In genomic region chrX:153061732-153062131, GRCh38 we compare ENCODE assay signal across 18 cellular contexts. TPM values are rescaled to one million over a fixed set of nuclear protein-coding genes. Genes with fewer than 3 reads are reported as not detected.
A peak's percentile ranks its signal among the peaks of the same experiment; 100 is the strongest.
DNase-seq lines count a peak whose midpoint lies in the region; ATAC-seq, FAIRE-seq and TF ChIP-seq lines count a peak whose summit lies in the region.
"Had no signal": no experiment of that assay in that cellular context is flagged by ENCODE, and none has a peak within 500 bp of the region (broad histone marks: within the 10 kb centered on the region; RNA-seq: fewer than 3 reads in every experiment).

No MANE protein-coding gene starts in this region.

- in situ Hi-C loops in astrocyte of the spinal cord (cut with HindIII; ENCODE audit: low sequenced_read_pairs) = no loop called here

- peak; percentile 61 for FAIRE-seq in keratinocyte (lab: Jason Lieb, UNC)

- no peaks in the 10 kb centered on the region for H3K36me3 ChIP-seq in keratinocyte (ENCODE audit: control insufficient read depth in 2 of 2, extremely low read depth in 1 of 2, insufficient read depth in 2 of 2, low read length in 2 of 2)
- H3K36me3 ChIP-seq: BLaER1 had no signal

- DNase-seq in AG20443 (ENCODE audit: low spot score) (peak; percentile 30), LHCN-M2 (ENCODE audit: low read depth) (peak; percentile 7), astrocyte of the spinal cord (ENCODE audit: low read depth, low spot score) (peak; percentile 32), keratinocyte (ENCODE audit: low read depth, low spot score) (no peak), SIG-M5 treated with dmso at 0.1 percent for 504 hours (lab: John Stamatoyannopoulos, UW; ENCODE audit: unreplicated experiment) (no peak), putamen (ENCODE audit: low spot score) (no peak)
- no peak for DNase-seq in stimulated activated CD4-positive, alpha-beta T cell treated with anti-CD3 and anti-CD28 coated beads, Interleukin-1b, Interleukin-23, amount 100 ng/mL, for 48 hours
- DNase-seq: activated CD4-positive, alpha-beta T cell treated with anti-CD3 and anti-CD28 coated beads, Interleukin-2, amount 50 U/mL, for 48 hours; body of pancreas; effector CD4-positive, alpha-beta T cell; naive B cell; NCI-H1105 treated with DMSO at 0.1 percent for 48 hours; NCI-H446 treated with DMSO at 0.1 percent for 48 hours; stimulated activated CD8-positive, alpha-beta memory T cell treated with anti-CD3 and anti-CD28 coated beads, Interleukin-4, amount 100 ng/mL, for 48 hours; T-helper 2 cell had no signal

- dilution Hi-C loops in keratinocyte (cut with MboI; ENCODE audit: extremely low pct_ligation_motif_present, low sequenced_read_pairs) = no loop called here

- H4K20me1 ChIP-seq in keratinocyte (ENCODE audit: control insufficient read depth, extremely low read depth, insufficient read depth, low read length) = no peaks in the 10 kb centered on the region
- H4K20me1 ChIP-seq: BLaER1 had no signal

- H3K4me2 ChIP-seq in keratinocyte (ENCODE audit: control insufficient read depth, extremely low read depth, insufficient read depth, low read depth, low read length) = no peak overlapping the region
- H3K4me2 ChIP-seq: BLaER1 had no signal

- no peak for ATAC-seq in HG02571 (IDR thresholded peaks at IDR 0.05; ENCODE audit: unreplicated experiment)
- ATAC-seq: body of pancreas, Panc1 had no signal

- no peak overlapping the region for H2AFZ ChIP-seq in keratinocyte (ENCODE audit: control insufficient read depth, low read length)

- no peaks in the 10 kb centered on the region for H3K9me1 ChIP-seq in keratinocyte (ENCODE audit: control insufficient read depth, extremely low read depth, insufficient read depth, low read length)

- H3K4me3 ChIP-seq in astrocyte of the spinal cord (ENCODE audit: low read depth, low read length) (no peak overlapping the region), keratinocyte (ENCODE audit: control insufficient read depth in 2 of 3, extremely low read depth in 1 of 3, insufficient read depth in 2 of 3, low read depth in 1 of 3, low read length in 3 of 3) (no peak overlapping the region)
- H3K4me3 ChIP-seq: BLaER1, body of pancreas had no signal

- TF ChIP-seq CTCF in astrocyte of the spinal cord (IDR thresholded peaks at IDR 0.05; ENCODE audit: low read depth, low read length) (no peak), keratinocyte (optimal IDR thresholded peaks at IDR 0.05 in 1 of 3, IDR thresholded peaks at IDR 0.05 in 1 of 3, conservative IDR thresholded peaks at IDR 0.05 in 1 of 3; ENCODE audit: extremely low read depth in 1 of 3, insufficient read depth in 2 of 3, low read length in 3 of 3) (no peak)

- H3K4me1 ChIP-seq in keratinocyte (ENCODE audit: control insufficient read depth, extremely low read depth, insufficient read depth, low read length) = peaks cover 3% of the 10 kb centered on the region
- H3K4me1 ChIP-seq: body of pancreas had no signal

- peaks cover 17% of the 10 kb centered on the region for H3K27me3 ChIP-seq in keratinocyte (ENCODE audit: control insufficient read depth, extremely low read depth, insufficient read depth, low read length)
- H3K27me3 ChIP-seq: body of pancreas had no signal

- no peaks in the 10 kb centered on the region for H3K9me3 ChIP-seq in keratinocyte (ENCODE audit: control insufficient read depth, low read depth, low read length)
- H3K9me3 ChIP-seq: body of pancreas had no signal

- no peak overlapping the region for H3K27ac ChIP-seq in keratinocyte (ENCODE audit: control insufficient read depth, insufficient read depth, low read length)
- H3K27ac ChIP-seq: BLaER1, body of pancreas had no signal

- no peaks in the 10 kb centered on the region for H3K79me2 ChIP-seq in keratinocyte (ENCODE audit: control insufficient read depth, insufficient read depth, low read length)

- H3K9ac ChIP-seq in keratinocyte (ENCODE audit: control insufficient read depth, extremely low read depth, insufficient read depth, low read length) = no peak overlapping the region
- H3K9ac ChIP-seq: BLaER1 had no signal

RNA-seq across cellular contexts. Expression of gene PNMA3, which starts 5.5 kb away (rescaled TPM):
- total RNA-seq in LHCN-M2 (2014; rRNA removed) = not detected in 2 replicates
- not detected for polyA plus RNA-seq in LHCN-M2 (2012)
- polyA plus RNA-seq in keratinocyte = 0.03 TPM in 1 of 3 replicates, not detected in the others
- not detected for polyA plus RNA-seq in keratinocyte (2011; ENCODE audit: low read depth)
- 0.07 TPM in 1 of 2 replicates, not detected in the other for polyA plus RNA-seq in keratinocyte (2011; cell fraction: cytosol; rRNA removed)
- polyA plus RNA-seq in keratinocyte (2011; cell fraction: nucleus; rRNA removed) = 0.08 and 0.17 TPM in 2 replicates
- polyA plus RNA-seq in keratinocyte (2012; ENCODE audit: low replicate concordance) = not detected in 2 replicates
- not detected in 3 replicates for polyA minus RNA-seq in keratinocyte
- polyA minus RNA-seq in keratinocyte (2011; cell fraction: cytosol; rRNA and poly(A)+ RNA removed) = not detected
- polyA minus RNA-seq in keratinocyte (2011; cell fraction: nucleus; rRNA and poly(A)+ RNA removed) = not detected in 2 replicates

RNA-seq across cellular contexts. Expression of gene PNMA6A, which starts 10.5 kb away (rescaled TPM):
- not detected in 2 replicates for total RNA-seq in LHCN-M2 (2014; rRNA removed)
- polyA plus RNA-seq in LHCN-M2 (2012) = 0.02 TPM
- 0.14 to 0.41 TPM (median 0.16 TPM) in 3 replicates for polyA plus RNA-seq in keratinocyte
- not detected for polyA plus RNA-seq in keratinocyte (2011; ENCODE audit: low read depth)
- polyA plus RNA-seq in keratinocyte (2011; cell fraction: cytosol; rRNA removed) = 0.12 and 0.32 TPM in 2 replicates
- polyA plus RNA-seq in keratinocyte (2011; cell fraction: nucleus; rRNA removed) = 0.27 and 0.72 TPM in 2 replicates
- polyA plus RNA-seq in keratinocyte (2012; ENCODE audit: low replicate concordance) = 0.13 and 0.34 TPM in 2 replicates
- 0.23 to 0.43 TPM in 2 of 3 replicates, not detected in the other for polyA minus RNA-seq in keratinocyte
- polyA minus RNA-seq in keratinocyte (2011; cell fraction: cytosol; rRNA and poly(A)+ RNA removed) = 1.2 TPM
- 0.21 and 0.31 TPM in 2 replicates for polyA minus RNA-seq in keratinocyte (2011; cell fraction: nucleus; rRNA and poly(A)+ RNA removed)

Comparison
In these comparisons a context has a peak if more than half of its experiments do, and no peak if none do; other contexts are left out.
1. DNase-seq: peak in AG20443 (single experiment), LHCN-M2 (single experiment) and astrocyte of the spinal cord (single experiment); none in keratinocyte (single experiment), SIG-M5 treated with dmso at 0.1 percent for 504 hours (single experiment), stimulated activated CD4-positive, alpha-beta T cell treated with anti-CD3 and anti-CD28 coated beads, Interleukin-1b, Interleukin-23, amount 100 ng/mL, for 48 hours (single experiment) and putamen (single experiment).